Comparison of ENCODE assay signal across 25 cellular contexts in genomic region chr9:125993423-125993935, GRCh38.
"Had no signal": no experiment of that assay in that cellular context is flagged by ENCODE, and none has a peak within 500 bp of the region (broad histone marks: within the 10 kb centered on the region; RNA-seq: fewer than 3 reads in every experiment).

No MANE protein-coding gene starts in this region.

- H3K9me3 ChIP-seq: adrenal gland, left ventricle myocardium inferior, thoracic aorta had no signal

- H3K36me3 Mint-ChIP-seq: activated naive CD4-positive, alpha-beta T cell treated with anti-CD3 and anti-CD28 coated beads, Interleukin-2, amount 50 U/mL, for 24 hours; immature natural killer cell; T-cell; type B pancreatic cell had no signal

- ATAC-seq: activated T-cell treated with anti-CD3 and anti-CD28 coated beads, Interleukin-2, amount 50 U/mL, for 4 hours; esophagus mucosa; T-cell had no signal

- H3K4me1 ChIP-seq: adrenal gland, left ventricle myocardium inferior had no signal

- H3K27me3 ChIP-seq: adrenal gland, hepatocyte had no signal

- DNase-seq: activated CD4-positive, alpha-beta T cell treated with anti-CD3 and anti-CD28 coated beads for 1 hour; activated CD8-positive, alpha-beta memory T cell treated with anti-CD3 and anti-CD28 coated beads for 24 hours; activated CD8-positive, alpha-beta memory T cell treated with anti-CD3 and anti-CD28 coated beads, Interleukin-2, amount 50 U/mL, for 48 hours; activated T-cell treated with anti-CD3 and anti-CD28 coated beads, Interleukin-2, amount 50 U/mL, for 4 hours; adrenal gland; central memory CD4-positive, alpha-beta T cell; effector memory CD4-positive, alpha-beta T cell; foreskin melanocyte; immature natural killer cell; kidney glomerular epithelial cell; left ventricle myocardium inferior; occipital lobe; stimulated activated CD4-positive, alpha-beta T cell treated with anti-CD3 and anti-CD28 coated beads, Interleukin-4, amount 100 ng/mL, for 1 hour; stimulated activated naive CD4-positive, alpha-beta T cell treated with Interleukin-2 at 50 U/mL for 16 hours; T-cell had no signal

- H3K4me2 ChIP-seq: hepatocyte had no signal

- H3K9me3 Mint-ChIP-seq: activated naive CD4-positive, alpha-beta T cell treated with anti-CD3 and anti-CD28 coated beads, Interleukin-2, amount 50 U/mL, for 24 hours; activated T-cell treated with anti-CD3 and anti-CD28 coated beads, Interleukin-2, amount 50 U/mL, for 4 hours; immature natural killer cell; T-cell; T-helper 2 cell treated with Interferon-gamma antibody and Interleukin-4, amounts not matched to agents 5 μg/mL and 100 μg/mL, for 36 hours; type B pancreatic cell had no signal

- H2AFZ ChIP-seq: hepatocyte had no signal

- H3K27ac ChIP-seq: adrenal gland, hepatocyte, left ventricle myocardium inferior, thoracic aorta, VCaP had no signal

- H3K4me3 ChIP-seq: adrenal gland, hepatocyte, left ventricle myocardium inferior, thoracic aorta had no signal

- H3K36me3 ChIP-seq: adrenal gland, left ventricle myocardium inferior, thoracic aorta had no signal

- FAIRE-seq: astrocyte, colon, endothelial cell of umbilical vein had no signal

- H3K4me3 Mint-ChIP-seq: activated naive CD4-positive, alpha-beta T cell treated with anti-CD3 and anti-CD28 coated beads, Interleukin-2, amount 50 U/mL, for 24 hours; activated T-cell treated with anti-CD3 and anti-CD28 coated beads, Interleukin-2, amount 50 U/mL, for 4 hours; immature natural killer cell; T-cell; T-helper 2 cell treated with Interferon-gamma antibody and Interleukin-4, amounts not matched to agents 5 μg/mL and 100 μg/mL, for 36 hours; type B pancreatic cell had no signal

- H3K79me2 ChIP-seq: hepatocyte had no signal

- H3K4me1 Mint-ChIP-seq: activated naive CD4-positive, alpha-beta T cell treated with anti-CD3 and anti-CD28 coated beads, Interleukin-2, amount 50 U/mL, for 24 hours; immature natural killer cell; T-cell had no signal

- H3K27ac Mint-ChIP-seq: activated naive CD4-positive, alpha-beta T cell treated with anti-CD3 and anti-CD28 coated beads, Interleukin-2, amount 50 U/mL, for 24 hours; immature natural killer cell; T-cell; T-helper 2 cell treated with Interferon-gamma antibody and Interleukin-4, amounts not matched to agents 5 μg/mL and 100 μg/mL, for 36 hours; type B pancreatic cell had no signal
